ENCODE assay signal across 9 cellular contexts in genomic region chr19:19464339-19465098, GRCh38. TPM values are rescaled to one million over a fixed set of nuclear protein-coding genes. Genes with fewer than 3 reads are reported as not detected.
DNase-seq lines count a peak whose midpoint lies in the region; ATAC-seq and TF ChIP-seq lines count a peak whose summit lies in the region.
"Had no signal": no experiment of that assay in that cellular context is flagged by ENCODE, and none has a peak within 500 bp of the region (broad histone marks: within the 10 kb centered on the region; RNA-seq: fewer than 3 reads in every experiment).

No MANE protein-coding gene starts in this region.

- peaks cover 63 to 72% (median 67%) of the 10 kb centered on the region in 3 donors for H3K4me1 Mint-ChIP-seq in CD8-positive, alpha-beta memory T cell
- peaks cover 58% of the 10 kb centered on the region for H3K4me1 Mint-ChIP-seq in osteocyte (ENCODE audit: unreplicated experiment)
- peaks cover 58% of the 10 kb centered on the region for H3K4me1 Mint-ChIP-seq in CD4-positive, alpha-beta T cell (ENCODE audit: low read depth)

- POLR2A ChIA-PET in CD8-positive, alpha-beta memory T cell (lab: Charles Lee): interaction anchor here (0.8 kb wide), 1 partner anchor 11 kb away, joined by 6 read pairs; no protein-coding TSS in a partner anchor
- POLR2A ChIA-PET in HEK293T (lab: Yijun Ruan, JAX): no interaction called here
- POLR2A ChIA-PET in CD4-positive, alpha-beta T cell (lab: Charles Lee): no interaction called here

- peaks cover 55% of the 10 kb centered on the region for H3K4me1 ChIP-seq in CD8-positive, alpha-beta memory T cell (ENCODE audit: insufficient read depth, low read length)
- peaks cover 33% of the 10 kb centered on the region for H3K4me1 ChIP-seq in SJCRH30

- peaks cover 38% of the 10 kb centered on the region for H3K36me3 ChIP-seq in CD8-positive, alpha-beta memory T cell (ENCODE audit: insufficient read depth, low read length)
- peaks cover 47% of the 10 kb centered on the region for H3K36me3 ChIP-seq in SJCRH30

- H3K27ac Mint-ChIP-seq in CD8-positive, alpha-beta memory T cell: peak overlapping the region; percentile 42 to 90 (median 76)
- peak overlapping the region; percentile 91 for H3K27ac Mint-ChIP-seq in osteocyte (ENCODE audit: unreplicated experiment)
- no peak overlapping the region for H3K27ac Mint-ChIP-seq in CD4-positive, alpha-beta T cell

- H3K36me3 Mint-ChIP-seq in CD8-positive, alpha-beta memory T cell: peaks cover 28 to 48% (median 35%) of the 10 kb centered on the region in 3 donors
- H3K36me3 Mint-ChIP-seq in osteocyte (ENCODE audit: unreplicated experiment): peaks cover 38% of the 10 kb centered on the region
- peaks cover 64% of the 10 kb centered on the region for H3K36me3 Mint-ChIP-seq in CD4-positive, alpha-beta T cell (ENCODE audit: low read depth)

- H3K27me3 Mint-ChIP-seq in CD8-positive, alpha-beta memory T cell: no peaks in the 10 kb centered on the region
- no peaks in the 10 kb centered on the region for H3K27me3 Mint-ChIP-seq in osteocyte (ENCODE audit: unreplicated experiment)
- H3K27me3 Mint-ChIP-seq in CD4-positive, alpha-beta T cell: no peaks in the 10 kb centered on the region

- peaks cover 15 to 17% (median 16%) of the 10 kb centered on the region in 5 donors for H3K9me3 Mint-ChIP-seq in CD8-positive, alpha-beta memory T cell
- peaks cover 8% of the 10 kb centered on the region for H3K9me3 Mint-ChIP-seq in osteocyte (ENCODE audit: unreplicated experiment)
- H3K9me3 Mint-ChIP-seq in CD4-positive, alpha-beta T cell: peaks cover 8% of the 10 kb centered on the region

- H3K4me3 ChIP-seq in CD8-positive, alpha-beta memory T cell (ENCODE audit: low read length): no peak overlapping the region
- H3K4me3 ChIP-seq in SJCRH30: no peak overlapping the region
- no peak overlapping the region for H3K4me3 ChIP-seq in foreskin fibroblast (ENCODE audit: low read depth in 1 of 2, low read length in 2 of 2)

- peaks cover 15% of the 10 kb centered on the region for H3K9me3 ChIP-seq in CD8-positive, alpha-beta memory T cell (ENCODE audit: low read length)
- peaks cover 19% of the 10 kb centered on the region for H3K9me3 ChIP-seq in SJCRH30 (replicated peaks)
- peaks cover 18% of the 10 kb centered on the region for H3K9me3 ChIP-seq in CD4-positive, alpha-beta T cell (ENCODE audit: control insufficient read depth, low read length)

- H3K27ac ChIP-seq in CD8-positive, alpha-beta memory T cell (ENCODE audit: low read depth, low read length): no peak overlapping the region
- peak overlapping the region; percentile 56 for H3K27ac ChIP-seq in SJCRH30
- no peak overlapping the region for H3K27ac ChIP-seq in CD4-positive, alpha-beta T cell (ENCODE audit: low read depth, low read length)

- peak overlapping the region in 3 of 7 donors; percentile 19 to 46 (median 28) for H3K4me3 Mint-ChIP-seq in CD8-positive, alpha-beta memory T cell
- no peak overlapping the region for H3K4me3 Mint-ChIP-seq in osteocyte (ENCODE audit: unreplicated experiment)
- no peak overlapping the region for H3K4me3 Mint-ChIP-seq in CD4-positive, alpha-beta T cell

- CTCF ChIA-PET in CD8-positive, alpha-beta memory T cell (lab: Charles Lee): interaction anchor here (1.2 kb wide), 1 partner anchor 25 kb away, joined by 3 read pairs; no protein-coding TSS in a partner anchor
- CTCF ChIA-PET in HEK293T (lab: Yijun Ruan, JAX): no interaction called here
- CTCF ChIA-PET in CD4-positive, alpha-beta T cell (lab: Charles Lee): no interaction called here

- no peak for DNase-seq in CD8-positive, alpha-beta memory T cell
- DNase-seq in SJCRH30 (peak in 1 of 2 experiments; percentile 34), foreskin fibroblast (peak; percentile 35 to 64), osteocyte (ENCODE audit: extremely low spot score, unreplicated experiment) (no peak), Ammon's horn (ENCODE audit: low spot score) (no peak), HEK293T (ENCODE audit: extremely low spot score) (no peak), MV-4-11 (lab: John Stamatoyannopoulos, UW) (no peak)
- no peak for DNase-seq in CD4-positive, alpha-beta T cell
- DNase-seq: NCI-H748 treated with DMSO at 0.1 percent for 48 hours had no signal

- no peak for ATAC-seq in CD4-positive, alpha-beta T cell (ENCODE audit: poor library complexity)

- TF ChIP-seq CTCF in foreskin fibroblast (IDR thresholded peaks at IDR 0.05; ENCODE audit: low read depth, low read length) (no peak), osteocyte (IDR thresholded peaks at IDR 0.05) (no peak)
- no peak for TF ChIP-seq CTCF in CD4-positive, alpha-beta T cell (IDR thresholded peaks at IDR 0.05)

- no peaks in the 10 kb centered on the region for H3K27me3 ChIP-seq in CD8-positive, alpha-beta memory T cell (ENCODE audit: insufficient read depth, low read length, poor library complexity, severe bottlenecking)
- H3K27me3 ChIP-seq in SJCRH30: no peaks in the 10 kb centered on the region
- no peaks in the 10 kb centered on the region for H3K27me3 ChIP-seq in CD4-positive, alpha-beta T cell (ENCODE audit: control insufficient read depth, insufficient read depth, low read length)

- intact Hi-C loops in CD4-positive, alpha-beta T cell (cut with DNase I, micrococcal nuclease): no loop called here

TF ChIP-seq in HEK293T, 16 proteins besides CTCF, POLR2A, EP300 and RAD21:
- no peak for TF ChIP-seq NFRKB (IDR thresholded peaks at IDR 0.05)
- TF ChIP-seq LEF1 (IDR thresholded peaks at IDR 0.05; ENCODE audit: borderline replicate concordance): no peak

RNA-seq across cellular contexts. Expression of gene TSSK6, which starts 50.8 kb away (rescaled TPM):
- total RNA-seq in CD8-positive, alpha-beta memory T cell: 1 to 10 TPM; 3.1 to 3.4 TPM
- polyA plus RNA-seq in CD8-positive, alpha-beta memory T cell: 1.4 TPM
- total RNA-seq in SJCRH30 (2014; rRNA removed; shearing (Covaris generic)): 1.7 and 1.8 TPM in 2 replicates
- total RNA-seq in osteocyte: 1.7 and 2.0 TPM in 2 replicates
- 1 to 10 TPM; 3.4 to 5.5 TPM for total RNA-seq in CD4-positive, alpha-beta T cell

RNA-seq across cellular contexts. Expression of gene NDUFA13, which starts 51.5 kb away (rescaled TPM):
- total RNA-seq in CD8-positive, alpha-beta memory T cell: 100 to 1,000 TPM; 337 to 341 TPM
- polyA plus RNA-seq in CD8-positive, alpha-beta memory T cell: 334 TPM
- 158 and 210 TPM in 2 replicates for total RNA-seq in SJCRH30 (2014; rRNA removed; shearing (Covaris generic))
- 372 and 376 TPM in 2 replicates for total RNA-seq in osteocyte
- total RNA-seq in CD4-positive, alpha-beta T cell: 100 to 1,000 TPM; 145 to 156 TPM

RNA-seq across cellular contexts. Expression of gene GATAD2A, which starts 59.0 kb away (rescaled TPM):
- 100 to 1,000 TPM; 176 to 182 TPM for total RNA-seq in CD8-positive, alpha-beta memory T cell
- polyA plus RNA-seq in CD8-positive, alpha-beta memory T cell: 46.9 TPM
- total RNA-seq in SJCRH30 (2014; rRNA removed; shearing (Covaris generic)): 99.6 and 101 TPM in 2 replicates
- 75.6 and 81.3 TPM in 2 replicates for total RNA-seq in osteocyte
- total RNA-seq in CD4-positive, alpha-beta T cell: 100 to 1,000 TPM; 104 to 107 TPM

Comparison
In these comparisons a context has a peak if more than half of its experiments do, and no peak if none do; other contexts are left out.
1. DNase-seq: peak in foreskin fibroblast (2 of 2); none in CD8-positive, alpha-beta memory T cell (0 of 5), osteocyte (single experiment), Ammon's horn (single experiment), HEK293T (single experiment), CD4-positive, alpha-beta T cell (0 of 10) and MV-4-11 (single experiment).